2 cellular contexts compared by ENCODE assay signal in the genomic region with DNA sequence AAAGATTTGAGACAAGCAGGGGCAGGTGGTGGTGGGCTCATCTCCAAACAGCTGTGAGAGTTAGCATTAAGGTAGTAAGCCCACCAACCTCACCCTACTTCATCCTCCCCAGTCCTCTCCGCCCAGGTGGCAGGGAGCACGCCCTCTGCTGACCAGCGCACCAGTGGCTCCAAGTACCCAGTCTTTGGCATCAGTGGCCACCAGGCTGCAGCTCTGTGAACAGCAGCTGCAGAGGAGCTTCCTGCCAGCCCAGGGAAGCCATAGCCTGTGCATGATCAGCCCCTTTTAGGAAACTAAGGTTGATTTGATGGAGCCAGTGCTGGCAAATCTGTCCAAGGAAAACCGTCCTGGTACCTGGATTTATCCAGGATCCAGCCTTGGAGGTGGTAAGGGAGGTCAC.
A peak's percentile ranks its signal among the peaks of the same experiment; 100 is the strongest.
TF ChIP-seq lines count a peak whose summit lies in the region.

No MANE protein-coding gene starts in this region.

TF ChIP-seq in GM23338, 12 proteins besides CTCF, POLR2A, EP300 and RAD21:
- TF ChIP-seq POLR2AphosphoS5 (IDR thresholded peaks at IDR 0.05; ENCODE audit: low read depth) (no peak), ZNF114 (CRISPR knock-in tag; IDR thresholded peaks at IDR 0.05) (no peak), ZNF331 (CRISPR knock-in tag; IDR thresholded peaks at IDR 0.05; ENCODE audit: low read depth) (no peak), EZH2phosphoT487 (IDR thresholded peaks at IDR 0.05; ENCODE audit: unreplicated experiment) (no peak)
- TF ChIP-seq, protein P1, sequence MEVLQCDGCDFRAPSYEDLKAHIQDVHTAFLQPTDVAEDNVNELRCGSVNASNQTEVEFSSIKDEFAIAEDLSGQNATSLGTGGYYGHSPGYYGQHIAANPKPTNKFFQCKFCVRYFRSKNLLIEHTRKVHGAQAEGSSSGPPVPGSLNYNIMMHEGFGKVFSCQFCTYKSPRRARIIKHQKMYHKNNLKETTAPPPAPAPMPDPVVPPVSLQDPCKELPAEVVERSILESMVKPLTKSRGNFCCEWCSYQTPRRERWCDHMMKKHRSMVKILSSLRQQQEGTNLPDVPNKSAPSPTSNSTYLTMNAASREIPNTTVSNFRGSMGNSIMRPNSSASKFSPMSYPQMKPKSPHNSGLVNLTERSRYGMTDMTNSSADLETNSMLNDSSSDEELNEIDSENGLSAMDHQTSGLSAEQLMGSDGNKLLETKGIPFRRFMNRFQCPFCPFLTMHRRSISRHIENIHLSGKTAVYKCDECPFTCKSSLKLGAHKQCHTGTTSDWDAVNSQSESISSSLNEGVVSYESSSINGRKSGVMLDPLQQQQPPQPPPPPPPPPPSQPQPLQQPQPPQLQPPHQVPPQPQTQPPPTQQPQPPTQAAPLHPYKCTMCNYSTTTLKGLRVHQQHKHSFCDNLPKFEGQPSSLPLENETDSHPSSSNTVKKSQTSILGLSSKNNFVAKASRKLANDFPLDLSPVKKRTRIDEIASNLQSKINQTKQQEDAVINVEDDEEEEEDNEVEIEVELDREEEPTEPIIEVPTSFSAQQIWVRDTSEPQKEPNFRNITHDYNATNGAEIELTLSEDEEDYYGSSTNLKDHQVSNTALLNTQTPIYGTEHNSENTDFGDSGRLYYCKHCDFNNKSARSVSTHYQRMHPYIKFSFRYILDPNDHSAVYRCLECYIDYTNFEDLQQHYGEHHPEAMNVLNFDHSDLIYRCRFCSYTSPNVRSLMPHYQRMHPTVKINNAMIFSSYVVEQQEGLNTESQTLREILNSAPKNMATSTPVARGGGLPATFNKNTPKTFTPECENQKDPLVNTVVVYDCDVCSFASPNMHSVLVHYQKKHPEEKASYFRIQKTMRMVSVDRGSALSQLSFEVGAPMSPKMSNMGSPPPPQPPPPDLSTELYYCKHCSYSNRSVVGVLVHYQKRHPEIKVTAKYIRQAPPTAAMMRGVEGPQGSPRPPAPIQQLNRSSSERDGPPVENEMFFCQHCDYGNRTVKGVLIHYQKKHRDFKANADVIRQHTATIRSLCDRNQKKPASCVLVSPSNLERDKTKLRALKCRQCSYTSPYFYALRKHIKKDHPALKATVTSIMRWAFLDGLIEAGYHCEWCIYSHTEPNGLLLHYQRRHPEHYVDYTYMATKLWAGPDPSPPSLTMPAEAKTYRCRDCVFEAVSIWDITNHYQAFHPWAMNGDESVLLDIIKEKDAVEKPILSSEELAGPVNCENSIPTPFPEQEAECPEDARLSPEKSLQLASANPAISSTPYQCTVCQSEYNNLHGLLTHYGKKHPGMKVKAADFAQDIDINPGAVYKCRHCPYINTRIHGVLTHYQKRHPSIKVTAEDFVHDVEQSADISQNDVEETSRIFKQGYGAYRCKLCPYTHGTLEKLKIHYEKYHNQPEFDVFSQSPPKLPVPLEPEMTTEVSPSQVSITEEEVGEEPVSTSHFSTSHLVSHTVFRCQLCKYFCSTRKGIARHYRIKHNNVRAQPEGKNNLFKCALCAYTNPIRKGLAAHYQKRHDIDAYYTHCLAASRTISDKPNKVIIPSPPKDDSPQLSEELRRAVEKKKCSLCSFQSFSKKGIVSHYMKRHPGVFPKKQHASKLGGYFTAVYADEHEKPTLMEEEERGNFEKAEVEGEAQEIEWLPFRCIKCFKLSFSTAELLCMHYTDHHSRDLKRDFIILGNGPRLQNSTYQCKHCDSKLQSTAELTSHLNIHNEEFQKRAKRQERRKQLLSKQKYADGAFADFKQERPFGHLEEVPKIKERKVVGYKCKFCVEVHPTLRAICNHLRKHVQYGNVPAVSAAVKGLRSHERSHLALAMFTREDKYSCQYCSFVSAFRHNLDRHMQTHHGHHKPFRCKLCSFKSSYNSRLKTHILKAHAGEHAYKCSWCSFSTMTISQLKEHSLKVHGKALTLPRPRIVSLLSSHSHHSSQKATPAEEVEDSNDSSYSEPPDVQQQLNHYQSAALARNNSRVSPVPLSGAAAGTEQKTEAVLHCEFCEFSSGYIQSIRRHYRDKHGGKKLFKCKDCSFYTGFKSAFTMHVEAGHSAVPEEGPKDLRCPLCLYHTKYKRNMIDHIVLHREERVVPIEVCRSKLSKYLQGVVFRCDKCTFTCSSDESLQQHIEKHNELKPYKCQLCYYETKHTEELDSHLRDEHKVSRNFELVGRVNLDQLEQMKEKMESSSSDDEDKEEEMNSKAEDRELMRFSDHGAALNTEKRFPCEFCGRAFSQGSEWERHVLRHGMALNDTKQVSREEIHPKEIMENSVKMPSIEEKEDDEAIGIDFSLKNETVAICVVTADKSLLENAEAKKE (CRISPR knock-in tag; IDR thresholded peaks at IDR 0.05) = 0 out of 2 replicates have a peak, but pooled peaks have one; percentile 1
- TF ChIP-seq, protein P2, sequence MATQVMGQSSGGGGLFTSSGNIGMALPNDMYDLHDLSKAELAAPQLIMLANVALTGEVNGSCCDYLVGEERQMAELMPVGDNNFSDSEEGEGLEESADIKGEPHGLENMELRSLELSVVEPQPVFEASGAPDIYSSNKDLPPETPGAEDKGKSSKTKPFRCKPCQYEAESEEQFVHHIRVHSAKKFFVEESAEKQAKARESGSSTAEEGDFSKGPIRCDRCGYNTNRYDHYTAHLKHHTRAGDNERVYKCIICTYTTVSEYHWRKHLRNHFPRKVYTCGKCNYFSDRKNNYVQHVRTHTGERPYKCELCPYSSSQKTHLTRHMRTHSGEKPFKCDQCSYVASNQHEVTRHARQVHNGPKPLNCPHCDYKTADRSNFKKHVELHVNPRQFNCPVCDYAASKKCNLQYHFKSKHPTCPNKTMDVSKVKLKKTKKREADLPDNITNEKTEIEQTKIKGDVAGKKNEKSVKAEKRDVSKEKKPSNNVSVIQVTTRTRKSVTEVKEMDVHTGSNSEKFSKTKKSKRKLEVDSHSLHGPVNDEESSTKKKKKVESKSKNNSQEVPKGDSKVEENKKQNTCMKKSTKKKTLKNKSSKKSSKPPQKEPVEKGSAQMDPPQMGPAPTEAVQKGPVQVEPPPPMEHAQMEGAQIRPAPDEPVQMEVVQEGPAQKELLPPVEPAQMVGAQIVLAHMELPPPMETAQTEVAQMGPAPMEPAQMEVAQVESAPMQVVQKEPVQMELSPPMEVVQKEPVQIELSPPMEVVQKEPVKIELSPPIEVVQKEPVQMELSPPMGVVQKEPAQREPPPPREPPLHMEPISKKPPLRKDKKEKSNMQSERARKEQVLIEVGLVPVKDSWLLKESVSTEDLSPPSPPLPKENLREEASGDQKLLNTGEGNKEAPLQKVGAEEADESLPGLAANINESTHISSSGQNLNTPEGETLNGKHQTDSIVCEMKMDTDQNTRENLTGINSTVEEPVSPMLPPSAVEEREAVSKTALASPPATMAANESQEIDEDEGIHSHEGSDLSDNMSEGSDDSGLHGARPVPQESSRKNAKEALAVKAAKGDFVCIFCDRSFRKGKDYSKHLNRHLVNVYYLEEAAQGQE (IDR thresholded peaks at IDR 0.05; ENCODE audit: unreplicated experiment) = no peak

TF ChIP-seq in GM12878, 131 proteins besides CTCF, POLR2A, EP300 and RAD21:
- peak; percentile 52; the same call in 1 of the 2 replicates for TF ChIP-seq SMC3 (IDR thresholded peaks at IDR 0.05; ENCODE audit: borderline replicate concordance, low read length)
- 0 out of 2 replicates have a peak, but pooled peaks have one; percentile 40 for TF ChIP-seq SMARCA5 (IDR thresholded peaks at IDR 0.05)
- TF ChIP-seq CBX5 (IDR thresholded peaks at IDR 0.05; ENCODE audit: low read depth) = no peak
- no peak for TF ChIP-seq KAT2A (conservative IDR thresholded peaks at IDR 0.05; ENCODE audit: control insufficient read depth, low read depth, low read length)
- no peak for TF ChIP-seq POU2F2 (IDR thresholded peaks at IDR 0.05; ENCODE audit: borderline replicate concordance, low read depth, low read length)
TF ChIP-seq in GM12878: peak in this region for 2.
